Comparison of ENCODE assay signal across 9 cellular contexts in the genomic region with DNA sequence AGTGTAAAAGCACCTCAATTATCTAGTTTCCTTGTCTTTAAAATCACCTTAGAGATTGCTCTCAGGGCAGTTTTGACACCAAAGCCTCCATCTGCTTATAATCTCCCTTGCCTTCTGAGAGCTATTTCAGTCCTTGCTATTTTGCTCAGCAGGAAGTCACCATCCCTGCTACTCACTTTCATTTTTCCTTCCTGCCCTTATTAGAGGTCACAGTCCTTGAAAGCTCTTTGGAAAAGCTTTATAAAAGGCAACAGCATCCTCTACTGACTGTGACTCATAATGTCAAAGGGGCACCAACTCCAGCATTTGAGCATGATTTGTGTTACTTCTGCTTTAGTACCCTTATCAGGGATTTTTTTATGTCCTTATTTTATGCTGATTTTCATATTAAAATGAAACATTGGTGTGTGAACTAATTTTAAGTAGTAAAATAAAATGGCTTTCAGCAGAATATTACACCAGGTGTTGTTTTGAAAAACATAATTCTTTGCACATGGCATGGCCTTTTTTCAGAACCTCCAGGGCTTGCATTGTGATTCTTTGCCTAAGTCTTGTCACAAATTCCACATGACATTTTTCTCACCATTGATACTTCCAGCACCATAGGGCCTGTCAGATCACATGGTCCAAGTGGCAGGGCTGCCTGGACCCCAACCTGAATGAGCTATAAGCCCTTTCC.
DNase-seq lines count a peak whose midpoint lies in the region; ATAC-seq and TF ChIP-seq lines count a peak whose summit lies in the region.
"Had no signal": no experiment of that assay in that cellular context is flagged by ENCODE, and none has a peak within 500 bp of the region (broad histone marks: within the 10 kb centered on the region; RNA-seq: fewer than 3 reads in every experiment).

No MANE protein-coding gene starts in this region.

- H3K4me3 ChIP-seq in left lung = no peak overlapping the region
- no peak overlapping the region for H3K4me3 ChIP-seq in effector memory CD4-positive, alpha-beta T cell (ENCODE audit: insufficient read depth, low read depth, low read length, poor library complexity, severe bottlenecking)

- H3K27ac Mint-ChIP-seq in brain = peak overlapping the region in 3 of 5 experiments; percentile 12 to 83 (median 37)

- no peaks in the 10 kb centered on the region for H3K27me3 Mint-ChIP-seq in brain

- peak; percentile 54 for ATAC-seq in HG02943 (IDR thresholded peaks at IDR 0.05; ENCODE audit: low read depth, unreplicated experiment)
- ATAC-seq in left lung = peak; percentile 96

- H3K4me1 ChIP-seq in left lung = peaks cover 0 to 15% of the 10 kb centered on the region in 2 donors
- no peaks in the 10 kb centered on the region for H3K4me1 ChIP-seq in effector memory CD4-positive, alpha-beta T cell (ENCODE audit: control insufficient read depth, insufficient read depth, low read length, poor library complexity, severe bottlenecking)
- H3K4me1 ChIP-seq: Caco-2 had no signal

- TF ChIP-seq CTCF in brain (conservative IDR thresholded peaks at IDR 0.05) (peak; percentile 61 to 68), left lung (IDR thresholded peaks at IDR 0.05) (peak in 1 of 2 donors; percentile 35)

- H3K4me3 Mint-ChIP-seq in brain = no peak overlapping the region

- peaks cover 0 to 2% of the 10 kb centered on the region in 2 donors for H3K9me3 ChIP-seq in left lung
- no peaks in the 10 kb centered on the region for H3K9me3 ChIP-seq in effector memory CD4-positive, alpha-beta T cell (ENCODE audit: control insufficient read depth, low read length)

- H3K36me3 ChIP-seq in left lung = no peaks in the 10 kb centered on the region
- no peaks in the 10 kb centered on the region for H3K36me3 ChIP-seq in effector memory CD4-positive, alpha-beta T cell (ENCODE audit: control insufficient read depth, insufficient read depth, low read length)

- H3K27me3 ChIP-seq in left lung = no peaks in the 10 kb centered on the region
- no peaks in the 10 kb centered on the region for H3K27me3 ChIP-seq in effector memory CD4-positive, alpha-beta T cell (replicated peaks; ENCODE audit: control insufficient read depth, insufficient read depth, low read length, poor library complexity, severe bottlenecking)

- peaks cover 16% of the 10 kb centered on the region for H3K4me1 Mint-ChIP-seq in brain

- H3K9me3 Mint-ChIP-seq in brain = peaks cover 2 to 6% (median 4%) of the 10 kb centered on the region in 5 experiments

- no peak overlapping the region for H3K27ac ChIP-seq in left lung
- H3K27ac ChIP-seq in effector memory CD4-positive, alpha-beta T cell (ENCODE audit: insufficient read depth, low read length, poor library complexity, severe bottlenecking) = no peak overlapping the region

- intact Hi-C loops in left lung (cut with DNase I) = no loop called here

- no peaks in the 10 kb centered on the region for H3K36me3 Mint-ChIP-seq in brain

- DNase-seq in SHP77 (lab: John Stamatoyannopoulos, UW) (peak; percentile 6 to 18), SHP77 treated with DMSO at 0.1 percent for 48 hours (lab: John Stamatoyannopoulos, UW) (no peak), NCI-H1930 (lab: John Stamatoyannopoulos, UW) (peak; percentile 63 to 70), left lung (no peak)
- DNase-seq in effector memory CD4-positive, alpha-beta T cell = no peak
- no peak for DNase-seq in activated T-cell treated with anti-CD3 and anti-CD28 coated beads, Interleukin-2, amount 50 U/mL, for 1 hour

Comparison
In these comparisons a context has a peak if more than half of its experiments do, and no peak if none do; other contexts are left out.
1. DNase-seq: peak in SHP77 (2 of 2) and NCI-H1930 (2 of 2); none in SHP77 treated with DMSO at 0.1 percent for 48 hours (single experiment), left lung (0 of 2), effector memory CD4-positive, alpha-beta T cell (0 of 3) and activated T-cell treated with anti-CD3 and anti-CD28 coated beads, Interleukin-2, amount 50 U/mL, for 1 hour (single experiment).